Comparison of ENCODE assay signal across 8 cellular contexts in the genomic region with DNA sequence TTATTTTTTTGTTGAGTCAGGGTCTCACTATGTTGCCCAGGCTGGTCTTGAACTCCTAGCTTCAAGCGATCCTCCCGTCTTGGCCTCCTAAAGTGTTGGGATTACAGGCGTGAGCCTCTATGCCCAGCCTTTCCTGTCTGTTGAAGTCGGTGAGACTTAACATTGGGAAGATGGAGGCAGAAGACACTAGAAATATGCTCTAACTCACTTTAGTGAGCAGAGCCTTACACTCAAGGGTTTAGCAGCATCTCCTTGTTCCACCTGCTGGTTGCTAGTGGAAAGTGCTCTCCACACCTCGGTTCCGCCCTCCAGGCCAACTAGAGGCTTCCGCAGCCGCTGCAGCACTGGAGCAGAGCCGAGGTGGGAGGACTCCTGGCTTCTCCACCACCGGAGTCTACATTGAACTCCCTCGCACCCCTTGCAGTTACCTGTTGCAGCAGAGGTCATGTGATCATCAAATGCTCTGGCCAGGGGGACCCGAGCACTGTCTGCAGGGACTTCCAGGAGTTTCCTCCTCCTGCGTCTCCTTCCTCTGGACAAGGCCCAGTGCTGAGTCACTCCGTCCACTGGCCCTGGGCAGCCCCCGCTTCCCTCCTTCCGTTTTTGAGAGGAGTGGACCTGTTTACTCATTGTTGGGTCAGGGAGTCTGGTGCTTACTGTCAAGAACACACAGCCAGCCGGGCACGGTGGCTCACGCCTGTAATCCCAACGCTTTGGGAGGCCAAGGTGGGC. TPM values are rescaled to one million over a fixed set of nuclear protein-coding genes. Genes with fewer than 3 reads are reported as not detected.
DNase-seq lines count a peak whose midpoint lies in the region; ATAC-seq and TF ChIP-seq lines count a peak whose summit lies in the region.

No MANE protein-coding gene starts in this region.

- H3K27me3 ChIP-seq in right lobe of liver, result no peaks in the 10 kb centered on the region

- DNase-seq in NCI-H2171 treated with DMSO at 0.1 percent for 48 hours (lab: John Stamatoyannopoulos, UW) (peak; percentile 14), NCI-H2171 (lab: John Stamatoyannopoulos, UW) (no peak), NCI-H2107 (lab: John Stamatoyannopoulos, UW) (peak; percentile 42), chondrocyte (ENCODE audit: low spot score) (no peak), right lobe of liver (peak; percentile 75 to 86 (median 81))
- DNase-seq in activated CD4-positive, alpha-beta T cell treated with anti-CD3 and anti-CD28 coated beads for 1 hour, result peak; percentile 65
- peak; percentile 59 to 74 for DNase-seq in stimulated activated CD4-positive, alpha-beta T cell treated with anti-CD3 and anti-CD28 coated beads, Interleukin-4, amount 100 ng/mL, for 48 hours (ENCODE audit: low read depth in 2 of 2)

- TF ChIP-seq CTCF in chondrocyte (IDR thresholded peaks at IDR 0.05) (peak; percentile 78), right lobe of liver (IDR thresholded peaks at IDR 0.05) (peak; percentile 58 to 71 (median 65))

- H3K27ac Mint-ChIP-seq in chondrocyte (ENCODE audit: unreplicated experiment), result no peak overlapping the region

- peak overlapping the region in 1 of 3 donors; percentile 33 for H3K27ac ChIP-seq in right lobe of liver

- H3K9me3 Mint-ChIP-seq in chondrocyte (ENCODE audit: low read depth), result no peaks in the 10 kb centered on the region

- peak overlapping the region in 1 of 3 donors; percentile 5 for H3K4me3 ChIP-seq in right lobe of liver

- no peaks in the 10 kb centered on the region for H3K9me3 ChIP-seq in right lobe of liver

- WGBS in right lobe of liver (ENCODE audit: insufficient coverage, low coverage, low lambda C conversion rate, missing lambda C conversion rate), result 33% methylated on average over 8 of the region's 20 CpGs

- no peaks in the 10 kb centered on the region for H3K27me3 Mint-ChIP-seq in chondrocyte (ENCODE audit: low read depth)

- intact Hi-C loops in right lobe of liver (cut with DNase I), result no loop called here

- no peak for TF ChIP-seq POLR2A in right lobe of liver (IDR thresholded peaks at IDR 0.05)

- no peaks in the 10 kb centered on the region for H3K36me3 Mint-ChIP-seq in chondrocyte (ENCODE audit: low read depth)

- no peaks in the 10 kb centered on the region for H3K36me3 ChIP-seq in right lobe of liver

- H3K4me3 Mint-ChIP-seq in chondrocyte (ENCODE audit: unreplicated experiment), result no peak overlapping the region

- ATAC-seq in HG02852 (IDR thresholded peaks at IDR 0.05; ENCODE audit: unreplicated experiment), result peak; percentile 87
- peak; percentile 89 to 93 (median 90) for ATAC-seq in right lobe of liver

- peaks cover 7% of the 10 kb centered on the region for H3K4me1 Mint-ChIP-seq in chondrocyte (ENCODE audit: low read depth)

- peaks cover 0 to 8% (median 0%) of the 10 kb centered on the region in 4 donors for H3K4me1 ChIP-seq in right lobe of liver

RNA-seq across cellular contexts. Expression of a gene that starts 9.4 kb away (rescaled TPM):
- total RNA-seq in chondrocyte (1.2 to 1.3 TPM (median 1.2 TPM) in 3 replicates), right lobe of liver (1 to 10 TPM in 5 of 6 experiments, under 1 TPM in 1; 0.55 to 2.4 (median 1.6) TPM)

RNA-seq across cellular contexts. Expression of a gene that starts 44.4 kb away (rescaled TPM):
- total RNA-seq in chondrocyte (71.8 to 91.4 TPM (median 82.5 TPM) in 3 replicates), right lobe of liver (10 to 100 TPM; 32.8 to 51.7 (median 36.2) TPM)

Comparison
In these comparisons a context has a peak if more than half of its experiments do, and no peak if none do; other contexts are left out.
1. DNase-seq: peak in NCI-H2171 treated with DMSO at 0.1 percent for 48 hours (single experiment), NCI-H2107 (single experiment), activated CD4-positive, alpha-beta T cell treated with anti-CD3 and anti-CD28 coated beads for 1 hour (single experiment), right lobe of liver (3 of 3) and stimulated activated CD4-positive, alpha-beta T cell treated with anti-CD3 and anti-CD28 coated beads, Interleukin-4, amount 100 ng/mL, for 48 hours (2 of 2); none in NCI-H2171 (single experiment) and chondrocyte (single experiment).